ENCODE assay signal across 1 cellular context in genomic region chr7:139777948-139778841, GRCh38.
TF ChIP-seq lines count a peak whose summit lies in the region.

Gene HIPK2, minus strand, starts transcription at chr7:139777998. Its CDS starts 375 bp downstream, at chr7:139777623.

TF ChIP-seq in A549, 52 proteins besides CTCF, POLR2A, EP300 and RAD21 (continued from another document):
- TF ChIP-seq REST (IDR thresholded peaks at IDR 0.05) (no peak), E2F6 (IDR thresholded peaks at IDR 0.05; ENCODE audit: borderline replicate concordance, low read depth) (peak; percentile 80; the same call in 1 of the 2 replicates), ESRRA (IDR thresholded peaks at IDR 0.05; ENCODE audit: borderline replicate concordance, low read length) (no peak)
TF ChIP-seq in A549: peak in this region for 5.
